28 cellular contexts compared by ENCODE assay signal in the genomic region with DNA sequence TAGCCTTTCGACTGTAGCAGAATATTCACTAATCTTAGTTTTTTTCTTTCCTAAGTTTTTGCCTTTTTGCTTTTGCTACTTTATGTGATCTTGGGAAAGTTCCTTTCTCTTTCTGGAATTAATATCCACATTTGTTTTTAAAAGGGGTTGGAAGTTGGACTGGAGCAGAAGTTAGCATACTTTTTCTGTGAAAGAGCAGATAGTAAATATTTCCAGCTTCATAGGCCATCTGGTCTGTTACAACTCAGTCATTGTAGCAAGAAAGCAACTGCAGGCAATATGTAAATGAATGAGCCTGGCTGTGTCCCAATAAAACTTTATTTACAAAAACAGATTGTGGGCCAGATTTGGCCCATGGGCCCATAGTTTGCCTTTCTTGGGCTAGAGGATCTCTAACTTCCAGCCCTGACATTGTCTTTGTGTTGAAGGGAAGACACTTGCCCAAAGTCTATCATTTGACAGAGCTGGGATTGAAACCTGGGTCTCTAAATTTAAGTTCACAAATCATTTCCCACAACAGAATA.
"Had no signal": no experiment of that assay in that cellular context is flagged by ENCODE, and none has a peak within 500 bp of the region (broad histone marks: within the 10 kb centered on the region; RNA-seq: fewer than 3 reads in every experiment).

No MANE protein-coding gene starts in this region.

- H3K36me3 ChIP-seq: heart right ventricle, left lung, neural progenitor cell, stomach, thyroid gland, vagina had no signal

- H3K9me3 ChIP-seq: left lung, mucosa of descending colon, stomach, thyroid gland, vagina had no signal

- H3K9ac ChIP-seq: neural progenitor cell, parathyroid adenoma had no signal

- H3K27me3 Mint-ChIP-seq: effector memory CD8-positive, alpha-beta T cell had no signal

- H3K36me3 Mint-ChIP-seq: mesothelial cell of epicardium; neural progenitor cell; stimulated activated effector memory CD8-positive, alpha-beta T cell treated with anti-CD3 and anti-CD28 coated beads, Interleukin-12 subunit alpha, Interleukin-12 subunit beta, amount 100 ng/mL, for 72 hours had no signal

- H3K27ac Mint-ChIP-seq: effector memory CD8-positive, alpha-beta T cell; mesothelial cell of epicardium; naive B cell; nephron; neural progenitor cell; progenitor cell of endocrine pancreas; stimulated activated effector memory CD8-positive, alpha-beta T cell treated with anti-CD3 and anti-CD28 coated beads, Interleukin-12 subunit alpha, Interleukin-12 subunit beta, amount 100 ng/mL, for 72 hours had no signal

- DNase-seq: cortex of kidney; effector memory CD8-positive, alpha-beta T cell; foreskin melanocyte; glutamatergic neuron; heart right ventricle; hippocampal formation; left cardiac atrium; left lung; mesenchymal stem cell; mucosa of descending colon; naive B cell; stimulated activated CD4-positive, alpha-beta T cell treated with anti-CD3 and anti-CD28 coated beads, Interleukin-12 subunit alpha, Interleukin-12 subunit beta, amount 100 ng/mL, for 4 hours; stimulated activated CD4-positive, alpha-beta T cell treated with anti-CD3 and anti-CD28 coated beads, Interleukin-2, amount 100 ng/mL, for 24 hours; stimulated activated CD4-positive, alpha-beta T cell treated with anti-CD3 and anti-CD28 coated beads, Interleukin-4, amount 100 ng/mL, for 24 hours; stimulated activated naive CD4-positive, alpha-beta T cell treated with Interleukin-2 at 50 U/mL for 16 hours; stomach; thyroid gland; trophoblast cell had no signal

- ATAC-seq: effector memory CD8-positive, alpha-beta T cell; heart right ventricle; left cardiac atrium; left lung; mucosa of descending colon; sciatic nerve; stimulated activated effector memory CD8-positive, alpha-beta T cell treated with anti-CD3 and anti-CD28 coated beads, Interleukin-12 subunit alpha, Interleukin-12 subunit beta, amount 100 ng/mL, for 72 hours had no signal

- H3K27me3 ChIP-seq: left lung, neural progenitor cell, stomach, thyroid gland, vagina had no signal

- H3K4me1 ChIP-seq: heart right ventricle, left lung, parathyroid adenoma, stomach, thyroid gland, vagina had no signal

- H3K4me1 Mint-ChIP-seq: mesothelial cell of epicardium; naive B cell; stimulated activated effector memory CD8-positive, alpha-beta T cell treated with anti-CD3 and anti-CD28 coated beads, Interleukin-12 subunit alpha, Interleukin-12 subunit beta, amount 100 ng/mL, for 72 hours had no signal

- H3K4me3 Mint-ChIP-seq: effector memory CD8-positive, alpha-beta T cell; mesothelial cell of epicardium; naive B cell; nephron; neural progenitor cell; stimulated activated effector memory CD8-positive, alpha-beta T cell treated with anti-CD3 and anti-CD28 coated beads, Interleukin-12 subunit alpha, Interleukin-12 subunit beta, amount 100 ng/mL, for 72 hours had no signal

- H2AFZ ChIP-seq: neural progenitor cell, parathyroid adenoma had no signal

- H3K27ac ChIP-seq: heart right ventricle, left lung, neural progenitor cell, parathyroid adenoma, stomach, thyroid gland, vagina had no signal

- H3K79me2 ChIP-seq: parathyroid adenoma had no signal

- H3K4me3 ChIP-seq: heart right ventricle, left lung, mucosa of descending colon, neural progenitor cell, smooth muscle cell, stomach, thyroid gland, vagina had no signal

- H3K4me2 ChIP-seq: neural progenitor cell, smooth muscle cell had no signal

- FAIRE-seq: islet of Langerhans had no signal
